8 cellular contexts compared by ENCODE assay signal in genomic region chrX:154411981-154412340, GRCh38. TPM values are rescaled to one million over a fixed set of nuclear protein-coding genes. Genes with fewer than 3 reads are reported as not detected.
A peak's percentile ranks its signal among the peaks of the same experiment; 100 is the strongest.
DNase-seq lines count a peak whose midpoint lies in the region; ATAC-seq and TF ChIP-seq lines count a peak whose summit lies in the region.

No MANE protein-coding gene starts in this region.

- no peak for TF ChIP-seq CTCF in CD4-positive, alpha-beta T cell (IDR thresholded peaks at IDR 0.05)

- POLR2A ChIA-PET in CD4-positive, alpha-beta T cell (lab: Charles Lee) = interaction anchor here (0.6 to 3.5 kb wide), 11 partner anchors 11 to 105 kb away, joined by 3 to 40 read pairs (median 5); partner anchors contain the start of genes ATP6AP1, FAM3A, FAM50A and RPL10

- ATAC-seq in CD4-positive, alpha-beta T cell (ENCODE audit: poor library complexity) = peak; percentile 35
- ATAC-seq in GM19351 (IDR thresholded peaks at IDR 0.05; ENCODE audit: unreplicated experiment) (peak; percentile 56), right cardiac atrium (peak; percentile 75 to 76), GM21367 (IDR thresholded peaks at IDR 0.05; ENCODE audit: unreplicated experiment) (no peak)

- H3K4me1 ChIP-seq in HUES6 (ENCODE audit: control insufficient read depth, insufficient read depth, low read length) = peaks cover 13% of the 10 kb centered on the region
- no peaks in the 10 kb centered on the region for H3K4me1 ChIP-seq in right cardiac atrium (ENCODE audit: control insufficient read depth, insufficient read depth, low read length)

- H3K4me1 Mint-ChIP-seq in CD4-positive, alpha-beta T cell (ENCODE audit: low read depth) = peaks cover 17% of the 10 kb centered on the region

- peaks cover 16% of the 10 kb centered on the region; the same call in 1 of the 2 replicates for H3K36me3 ChIP-seq in HUES6 (ENCODE audit: control insufficient read depth, insufficient read depth, low read length)

- peak overlapping the region; percentile 56 for H3K9ac ChIP-seq in HUES6 (ENCODE audit: low read length)

- under 1% methylated on average over 29 of the region's 29 CpGs for WGBS in right cardiac atrium

- H3K27me3 ChIP-seq in CD4-positive, alpha-beta T cell (ENCODE audit: control insufficient read depth, insufficient read depth, low read length) = no peaks in the 10 kb centered on the region
- H3K27me3 ChIP-seq in HUES6 (ENCODE audit: control insufficient read depth, insufficient read depth, low read length) (no peaks in the 10 kb centered on the region), right cardiac atrium (ENCODE audit: control insufficient read depth, insufficient read depth) (no peaks in the 10 kb centered on the region)

- no peaks in the 10 kb centered on the region for H3K27me3 Mint-ChIP-seq in CD4-positive, alpha-beta T cell

- CTCF ChIA-PET in CD4-positive, alpha-beta T cell (lab: Charles Lee) = interaction anchor here (2.8 kb wide), 1 partner anchor 13 kb away, joined by 15 read pairs; the partner anchor contains the start of gene RPL10

- no peaks in the 10 kb centered on the region for H3K9me3 Mint-ChIP-seq in CD4-positive, alpha-beta T cell

- H3K4me3 Mint-ChIP-seq in CD4-positive, alpha-beta T cell = peak overlapping the region; percentile 83

- intact Hi-C loops in CD4-positive, alpha-beta T cell (cut with DNase I, micrococcal nuclease) = loop anchor here in 1 of 2 experiments (1.0 kb wide), 1 partner anchor 16 kb away; the partner anchor contains the start of gene ATP6AP1
- intact Hi-C loops in right cardiac atrium (cut with DNase I) = no loop called here

- peak in 6 of 10 experiments; percentile 19 to 64 (median 44) for DNase-seq in CD4-positive, alpha-beta T cell
- DNase-seq in RPMI8226 (peak; percentile 72), amniotic epithelial cell (ENCODE audit: low read depth) (peak; percentile 53), right cardiac atrium (peak; percentile 72 to 88 (median 88)), renal cortical epithelial cell (ENCODE audit: low read depth) (peak; percentile 35)

- no peaks in the 10 kb centered on the region for H3K9me3 ChIP-seq in CD4-positive, alpha-beta T cell (ENCODE audit: control insufficient read depth, low read length)
- peaks cover 11% of the 10 kb centered on the region; the same call in 1 of the 2 replicates for H3K9me3 ChIP-seq in HUES6 (ENCODE audit: control insufficient read depth, insufficient read depth, low read depth, low read length)
- no peaks in the 10 kb centered on the region for H3K9me3 ChIP-seq in right cardiac atrium (ENCODE audit: control insufficient read depth, low read length)

- peaks cover 24% of the 10 kb centered on the region for H3K36me3 Mint-ChIP-seq in CD4-positive, alpha-beta T cell (ENCODE audit: low read depth)

- peak overlapping the region; percentile 77 for H3K4me3 ChIP-seq in HUES6 (ENCODE audit: low read depth, low read length)
- H3K4me3 ChIP-seq in right cardiac atrium (ENCODE audit: low read length) = peak overlapping the region; percentile 70

- peak overlapping the region; percentile 74 for H3K27ac ChIP-seq in CD4-positive, alpha-beta T cell (ENCODE audit: low read depth, low read length)
- H3K27ac ChIP-seq in HUES6 (ENCODE audit: low read depth, low read length) (peak overlapping the region; percentile 54; the same call in 1 of the 2 replicates), right cardiac atrium (ENCODE audit: low read length) (peak overlapping the region; percentile 85)

- peak overlapping the region; percentile 91 for H3K27ac Mint-ChIP-seq in CD4-positive, alpha-beta T cell

RNA-seq across cellular contexts. Expression of gene TAFAZZIN, which starts 0.6 kb away (rescaled TPM):
- total RNA-seq in CD4-positive, alpha-beta T cell = 10 to 100 TPM; 72.8 to 78.5 TPM
- total RNA-seq in right cardiac atrium (10 to 100 TPM; 38.0 to 45.0 (median 39.0) TPM), renal cortical epithelial cell (16.8 and 21.2 TPM in 2 replicates)
- 43.9 TPM for polyA plus RNA-seq in right cardiac atrium

RNA-seq across cellular contexts. Expression of gene DNASE1L1, which starts 2.9 kb away (rescaled TPM):
- total RNA-seq in CD4-positive, alpha-beta T cell = 10 to 100 TPM; 16.0 to 18.4 TPM
- 10 to 100 TPM; 47.3 to 52.6 (median 51.2) TPM for total RNA-seq in right cardiac atrium
- 60.5 TPM for polyA plus RNA-seq in right cardiac atrium
- total RNA-seq in renal cortical epithelial cell = 34.7 and 42.5 TPM in 2 replicates

RNA-seq across cellular contexts. Expression of gene RPL10, which starts 13.8 kb away (rescaled TPM):
- total RNA-seq in CD4-positive, alpha-beta T cell = 1,000 to 10,000 TPM; 5,036 to 5,204 TPM
- 1,000 to 10,000 TPM; 2,034 to 2,544 (median 2,211) TPM for total RNA-seq in right cardiac atrium
- polyA plus RNA-seq in right cardiac atrium = 2,857 TPM
- 3,735 and 5,196 TPM in 2 replicates for total RNA-seq in renal cortical epithelial cell

RNA-seq across cellular contexts. Expression of gene ATP6AP1, which starts 16.5 kb away (rescaled TPM):
- total RNA-seq in CD4-positive, alpha-beta T cell = 10 to 100 TPM; 31.4 to 40.8 TPM
- total RNA-seq in right cardiac atrium = 10 to 100 TPM; 73.7 to 83.8 (median 77.4) TPM
- polyA plus RNA-seq in right cardiac atrium = 63.1 TPM
- 69.8 and 70.8 TPM in 2 replicates for total RNA-seq in renal cortical epithelial cell

RNA-seq across cellular contexts. Expression of gene GDI1, which starts 25.0 kb away (rescaled TPM):
- total RNA-seq in CD4-positive, alpha-beta T cell = 100 to 1,000 TPM; 144 to 145 TPM
- total RNA-seq in right cardiac atrium = 10 to 100 TPM; 82.7 to 99.3 (median 96.9) TPM
- polyA plus RNA-seq in right cardiac atrium = 102 TPM
- total RNA-seq in renal cortical epithelial cell = 37.3 and 104 TPM in 2 replicates

Comparison
In these comparisons a context has a peak if more than half of its experiments do, and no peak if none do; other contexts are left out.
1. DNase-seq: peak in every context shown above with its lines; median percentile 88 in right cardiac atrium; 72 in RPMI8226; 53 in amniotic epithelial cell; 44 in CD4-positive, alpha-beta T cell; 35 in renal cortical epithelial cell.